ENCODE assay signal across 26 cellular contexts in genomic region chr1:202233824-202234223, GRCh38. TPM values are rescaled to one million over a fixed set of nuclear protein-coding genes. Genes with fewer than 3 reads are reported as not detected.
A peak's percentile ranks its signal among the peaks of the same experiment; 100 is the strongest.
DNase-seq lines count a peak whose midpoint lies in the region; ATAC-seq, FAIRE-seq and TF ChIP-seq lines count a peak whose summit lies in the region.
"Had no signal": no experiment of that assay in that cellular context is flagged by ENCODE, and none has a peak within 500 bp of the region (broad histone marks: within the 10 kb centered on the region; RNA-seq: fewer than 3 reads in every experiment).

No MANE protein-coding gene starts in this region.

- H3K9me3 Mint-ChIP-seq in chondrocyte (ENCODE audit: low read depth): no peaks in the 10 kb centered on the region
- H3K9me3 Mint-ChIP-seq: CD14-positive monocyte, H9, HFFc6 had no signal

- no peak for FAIRE-seq in kidney (lab: Jason Lieb, UNC)
- FAIRE-seq: D721Med, HepG2, RCC 7860 had no signal

- no peaks in the 10 kb centered on the region for H3K27me3 Mint-ChIP-seq in chondrocyte (ENCODE audit: low read depth)

- no peak for TF ChIP-seq CTCF in chondrocyte (IDR thresholded peaks at IDR 0.05)
- no peak for TF ChIP-seq CTCF in kidney (IDR thresholded peaks at IDR 0.05; ENCODE audit: borderline replicate concordance, extremely low read depth, insufficient read depth)
- TF ChIP-seq CTCF in smooth muscle cell (IDR thresholded peaks at IDR 0.05; ENCODE audit: borderline replicate concordance, insufficient read depth, poor library complexity, severe bottlenecking): no peak

- DNase-seq in ELF-1 (ENCODE audit: low read depth, low spot score): peak; percentile 66
- DNase-seq in chondrocyte (ENCODE audit: low spot score): peak; percentile 34
- peak; percentile 8 for DNase-seq in kidney
- no peak for DNase-seq in smooth muscle cell (lab: John Stamatoyannopoulos, UW; ENCODE audit: unreplicated experiment)
- DNase-seq in Kasumi-1 (lab: John Stamatoyannopoulos, UW): no peak
- DNase-seq in germinal center (ENCODE audit: low spot score): no peak
- DNase-seq: AML-193, DMS53, H9, KG1, NCI-H1105 treated with DMSO at 0.1 percent for 48 hours, NCI-H2081 treated with DMSO at 0.1 percent for 48 hours, NCI-H446, NCI-H526 had no signal

- intact Hi-C loops in kidney (cut with DNase I): no loop called here

- H3K27ac ChIP-seq in kidney (ENCODE audit: low read depth in 2 of 2, low read length in 2 of 2) (no peak overlapping the region), smooth muscle cell (ENCODE audit: low read depth) (peak overlapping the region; percentile 97)
- H3K27ac ChIP-seq: HL-60 had no signal

- peaks cover 46% of the 10 kb centered on the region for H3K4me1 Mint-ChIP-seq in chondrocyte (ENCODE audit: low read depth)
- H3K4me1 Mint-ChIP-seq: CD14-positive monocyte had no signal

- H3K36me3 ChIP-seq in kidney (ENCODE audit: control insufficient read depth in 1 of 2, insufficient read depth in 2 of 2, low read length in 2 of 2) (no peaks in the 10 kb centered on the region), smooth muscle cell (ENCODE audit: low read depth) (no peaks in the 10 kb centered on the region)

- no peak for ATAC-seq in HG03442 (IDR thresholded peaks at IDR 0.05; ENCODE audit: unreplicated experiment)
- no peak for ATAC-seq in HG03095 (IDR thresholded peaks at IDR 0.05; ENCODE audit: unreplicated experiment)
- ATAC-seq: HepG2, Right ventricle myocardium inferior had no signal

- no peaks in the 10 kb centered on the region for H3K9me3 ChIP-seq in kidney (ENCODE audit: control insufficient read depth in 1 of 2, low read length in 2 of 2)
- no peaks in the 10 kb centered on the region for H3K9me3 ChIP-seq in smooth muscle cell (replicated peaks; ENCODE audit: low read depth)

- H3K36me3 Mint-ChIP-seq in chondrocyte (ENCODE audit: low read depth): no peaks in the 10 kb centered on the region
- H3K36me3 Mint-ChIP-seq: CD14-positive monocyte had no signal

- H3K4me1 ChIP-seq in kidney (ENCODE audit: control insufficient read depth in 1 of 2, insufficient read depth in 1 of 2, low read depth in 1 of 2, low read length in 2 of 2) (no peaks in the 10 kb centered on the region), smooth muscle cell (ENCODE audit: low read depth) (peaks cover 16% of the 10 kb centered on the region)

- H4K20me1 ChIP-seq in smooth muscle cell (ENCODE audit: low read depth): no peaks in the 10 kb centered on the region

- H3K4me3 ChIP-seq in kidney (ENCODE audit: low read length in 2 of 2) (no peak overlapping the region), smooth muscle cell (no peak overlapping the region)

- H3K9ac ChIP-seq in kidney (ENCODE audit: low read length in 2 of 2) (no peak overlapping the region), smooth muscle cell (ENCODE audit: low read depth) (peak overlapping the region; percentile 43)

- peaks cover 46% of the 10 kb centered on the region for H3F3A ChIP-seq in smooth muscle cell (ENCODE audit: low read depth)

- no peak overlapping the region for H3K4me3 Mint-ChIP-seq in chondrocyte (ENCODE audit: unreplicated experiment)
- H3K4me3 Mint-ChIP-seq: CD14-positive monocyte, H9, HFFc6 had no signal

- 33% methylated on average over 2 of the region's 2 CpGs for WGBS in smooth muscle cell (ENCODE audit: low lambda C conversion rate)

- no peak overlapping the region for H2AFZ ChIP-seq in smooth muscle cell (ENCODE audit: low read depth)

- no peaks in the 10 kb centered on the region for H3K27me3 ChIP-seq in smooth muscle cell (ENCODE audit: low read depth)

- no peaks in the 10 kb centered on the region for H3K79me2 ChIP-seq in smooth muscle cell (ENCODE audit: low read depth)

- H3K4me2 ChIP-seq in smooth muscle cell: no peak overlapping the region

- peak overlapping the region; percentile 68 for H3K27ac Mint-ChIP-seq in chondrocyte (ENCODE audit: unreplicated experiment)
- H3K27ac Mint-ChIP-seq: CD14-positive monocyte, H9 had no signal

RNA-seq across cellular contexts. Expression of gene LGR6, which starts 40.2 kb away (rescaled TPM):
- total RNA-seq in chondrocyte (1.4 to 4.1 TPM (median 1.8 TPM) in 3 replicates), kidney (4.1 TPM), smooth muscle cell (1.8 and 2.0 TPM in 2 replicates)
- polyA plus RNA-seq in kidney (ENCODE audit: insufficient read depth, low read depth, low replicate concordance) (1.8 TPM), smooth muscle cell (2.9 and 4.4 TPM in 2 replicates)
- total RNA-seq: A172, HepG2, HFFc6, SK-MEL-5 had no signal
- polyA plus RNA-seq: AG04450, CD14-positive monocyte had no signal

Comparison
In these comparisons a context has a peak if more than half of its experiments do, and no peak if none do; other contexts are left out.
1. DNase-seq: peak in ELF-1 (single experiment), chondrocyte (single experiment) and kidney (single experiment); none in smooth muscle cell (single experiment), Kasumi-1 (0 of 2) and germinal center (single experiment).